In genomic region chr13:114048463-114048862, GRCh38 we compare ENCODE assay signal across 1 cellular context.
TF ChIP-seq lines count a peak whose summit lies in the region.

No MANE protein-coding gene starts in this region.

TF ChIP-seq in WTC11, 78 proteins besides CTCF, POLR2A, EP300 and RAD21 (continued from another document):
- TF ChIP-seq CDX4 (CRISPR knock-in tag; IDR thresholded peaks at IDR 0.05; ENCODE audit: borderline replicate concordance) (no peak), ZNF138 (CRISPR knock-in tag; conservative IDR thresholded peaks at IDR 0.05) (no peak), IRF1 (CRISPR knock-in tag; IDR thresholded peaks at IDR 0.05) (no peak)
